8 cellular contexts compared by ENCODE assay signal in genomic region chr17:82257473-82257872, GRCh38. TPM values are rescaled to one million over a fixed set of nuclear protein-coding genes. Genes with fewer than 3 reads are reported as not detected.
DNase-seq lines count a peak whose midpoint lies in the region; ATAC-seq lines count a peak whose summit lies in the region.

No MANE protein-coding gene starts in this region.

- ATAC-seq in left lobe of liver (peak; percentile 50), GM18873 (IDR thresholded peaks at IDR 0.05; ENCODE audit: low FRiP score, unreplicated experiment) (no peak)

- DNase-seq in NCI-H82 (lab: John Stamatoyannopoulos, UW), result peak; percentile 69
- no peak for DNase-seq in NCI-H82 treated with DMSO at 0.1 percent for 48 hours (lab: John Stamatoyannopoulos, UW; ENCODE audit: unreplicated experiment)
- peak; percentile 73 for DNase-seq in amniotic epithelial cell (ENCODE audit: low read depth)
- no peak for DNase-seq in left lobe of liver (ENCODE audit: low spot score)
- peak; percentile 64 for DNase-seq in stimulated activated CD8-positive, alpha-beta memory T cell treated with anti-CD3 and anti-CD28 coated beads, Interleukin-4, amount 100 ng/mL, for 24 hours (ENCODE audit: low read depth)
- no peak for DNase-seq in GOT3 (lab: John Stamatoyannopoulos, UW)
- DNase-seq in LoVo (ENCODE audit: low spot score), result no peak

RNA-seq across cellular contexts. Expression of gene CSNK1D, which starts 16.0 kb away (rescaled TPM):
- total RNA-seq in left lobe of liver, result 49.6 TPM

RNA-seq across cellular contexts. Expression of gene SLC16A3, which starts 28.6 kb away (rescaled TPM):
- 6.9 TPM for total RNA-seq in left lobe of liver

RNA-seq across cellular contexts. Expression of gene CCDC57, which starts 44.8 kb away (rescaled TPM):
- total RNA-seq in left lobe of liver, result 32.8 TPM

RNA-seq across cellular contexts. Expression of gene CD7, which starts 59.9 kb away (rescaled TPM):
- 1.4 TPM for total RNA-seq in left lobe of liver

Comparison
In these comparisons a context has a peak if more than half of its experiments do, and no peak if none do; other contexts are left out.
1. DNase-seq: peak in NCI-H82 (single experiment), amniotic epithelial cell (single experiment) and stimulated activated CD8-positive, alpha-beta memory T cell treated with anti-CD3 and anti-CD28 coated beads, Interleukin-4, amount 100 ng/mL, for 24 hours (single experiment); none in NCI-H82 treated with DMSO at 0.1 percent for 48 hours (single experiment), left lobe of liver (single experiment), GOT3 (single experiment) and LoVo (single experiment).